In genomic region chr13:101331731-101332130, GRCh38 we compare ENCODE assay signal across 1 cellular context.
TF ChIP-seq lines count a peak whose summit lies in the region.

No MANE protein-coding gene starts in this region.

TF ChIP-seq in IMR-90, 13 proteins besides CTCF, POLR2A, EP300 and RAD21 (continued from another document):
- TF ChIP-seq USF2 (IDR thresholded peaks at IDR 0.05; ENCODE audit: low read depth, low read length) (no peak), SMC3 (IDR thresholded peaks at IDR 0.05; ENCODE audit: low read depth, low read length) (no peak)
